In the genomic region with DNA sequence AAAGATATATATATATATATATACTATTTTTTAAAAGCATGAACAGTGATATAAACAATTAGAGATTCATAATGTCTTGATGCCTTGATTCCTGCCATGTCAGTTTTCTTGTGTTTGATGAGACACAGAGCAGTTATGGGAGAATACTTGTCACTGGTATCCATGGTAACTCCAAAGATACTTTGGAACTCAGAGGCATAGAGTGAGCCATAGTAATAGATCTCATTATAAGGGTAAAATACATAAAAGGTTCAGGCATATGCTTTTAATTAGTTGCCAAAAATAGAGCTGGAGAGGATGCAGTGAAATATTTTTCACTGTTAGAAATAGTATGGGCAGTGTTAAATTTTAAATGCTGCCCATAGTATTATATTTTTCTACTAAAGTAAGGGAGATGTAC, we compare ENCODE assay signal across 19 cellular contexts.
DNase-seq lines count a peak whose midpoint lies in the region; ATAC-seq, FAIRE-seq and TF ChIP-seq lines count a peak whose summit lies in the region.
"Had no signal": no experiment of that assay in that cellular context is flagged by ENCODE, and none has a peak within 500 bp of the region (broad histone marks: within the 10 kb centered on the region; RNA-seq: fewer than 3 reads in every experiment).

No MANE protein-coding gene starts in this region.

- no peaks in the 10 kb centered on the region for H3K36me3 Mint-ChIP-seq in chondrocyte (ENCODE audit: low read depth)
- H3K36me3 Mint-ChIP-seq: CD8-positive, alpha-beta memory T cell had no signal

- ATAC-seq in GM21360 (IDR thresholded peaks at IDR 0.05; ENCODE audit: unreplicated experiment) = no peak
- ATAC-seq: natural killer cell; stimulated activated naive CD8-positive, alpha-beta T cell treated with anti-CD3 and anti-CD28 coated beads, Interleukin-15, Interleukin-2, amounts not matched to agents 100 U/mL and 50 U/mL, for 24 hours; T-helper 17 cell; upper lobe of right lung had no signal

- H3K27me3 ChIP-seq in small intestine (ENCODE audit: control insufficient read depth in 2 of 2, insufficient read depth in 2 of 2, low read length in 2 of 2) = no peaks in the 10 kb centered on the region
- H3K27me3 ChIP-seq: colonic mucosa, upper lobe of right lung had no signal

- no peak for TF ChIP-seq CTCF in chondrocyte (IDR thresholded peaks at IDR 0.05)

- no peaks in the 10 kb centered on the region for H3K4me1 Mint-ChIP-seq in chondrocyte (ENCODE audit: low read depth)
- H3K4me1 Mint-ChIP-seq: activated B cell treated with CpG ODN at 0.5 μM for 24 hours; CD8-positive, alpha-beta memory T cell; natural killer cell; T-helper 17 cell had no signal

- no peak overlapping the region for H3K4me3 ChIP-seq in small intestine (ENCODE audit: low read depth in 1 of 2, low read length in 2 of 2)
- H3K4me3 ChIP-seq: colonic mucosa, upper lobe of right lung had no signal

- no peaks in the 10 kb centered on the region for H3K36me3 ChIP-seq in small intestine (ENCODE audit: control insufficient read depth in 2 of 2, insufficient read depth in 2 of 2, low read length in 2 of 2)
- H3K36me3 ChIP-seq: colonic mucosa, upper lobe of right lung had no signal

- no peaks in the 10 kb centered on the region for H3K4me1 ChIP-seq in small intestine (ENCODE audit: control insufficient read depth in 2 of 2, insufficient read depth in 1 of 2, low read depth in 1 of 2, low read length in 1 of 2)
- H3K4me1 ChIP-seq: colonic mucosa, upper lobe of right lung had no signal

- DNase-seq in DMS 273 (lab: John Stamatoyannopoulos, UW; ENCODE audit: unreplicated experiment) = peak; percentile 23
- no peak for DNase-seq in DMS 273 treated with DMSO at 0.1 percent for 48 hours (lab: John Stamatoyannopoulos, UW)
- peak; percentile 10 for DNase-seq in HT1080 (ENCODE audit: low read depth)
- DNase-seq in amniotic stem cell (lab: John Stamatoyannopoulos, UW) = peak; percentile 17
- peak; percentile 2 for DNase-seq in left kidney (ENCODE audit: low read depth, low spot score)
- no peak for DNase-seq in small intestine
- no peak for DNase-seq in chondrocyte (ENCODE audit: low spot score)
- DNase-seq: activated B cell treated with CpG ODN at 0.5 μM for 24 hours; activated effector memory CD4-positive, alpha-beta T cell treated with anti-CD3 and anti-CD28 coated beads, Interleukin-2, amount 50 U/mL, for 16 hours; CD8-positive, alpha-beta memory T cell; colonic mucosa; natural killer cell; NCI-H2171 treated with DMSO at 0.1 percent for 48 hours; stimulated activated naive CD8-positive, alpha-beta T cell treated with anti-CD3 and anti-CD28 coated beads, Interleukin-15, Interleukin-2, amounts not matched to agents 100 U/mL and 50 U/mL, for 24 hours; T-helper 17 cell; upper lobe of right lung had no signal

- no peak overlapping the region for H3K4me3 Mint-ChIP-seq in chondrocyte (ENCODE audit: unreplicated experiment)
- H3K4me3 Mint-ChIP-seq: activated B cell treated with CpG ODN at 0.5 μM for 24 hours; CD8-positive, alpha-beta memory T cell; natural killer cell; T-helper 17 cell had no signal

- FAIRE-seq in small intestine (lab: Jason Lieb, UNC) = no peak
- FAIRE-seq: H54 had no signal

- H3K27me3 Mint-ChIP-seq in chondrocyte (ENCODE audit: low read depth) = peaks cover 14% of the 10 kb centered on the region

- no peaks in the 10 kb centered on the region for H3K9me3 ChIP-seq in small intestine (ENCODE audit: control insufficient read depth, low read depth)
- H3K9me3 ChIP-seq: colonic mucosa, upper lobe of right lung had no signal

- H3K27ac ChIP-seq in small intestine (ENCODE audit: low read depth in 1 of 2, low read length in 1 of 2) = no peak overlapping the region
- H3K27ac ChIP-seq: 22Rv1, colonic mucosa, upper lobe of right lung had no signal

- no peak overlapping the region for H3K27ac Mint-ChIP-seq in chondrocyte (ENCODE audit: unreplicated experiment)
- H3K27ac Mint-ChIP-seq: activated B cell treated with CpG ODN at 0.5 μM for 24 hours; CD8-positive, alpha-beta memory T cell; natural killer cell; T-helper 17 cell had no signal

- H3K9me3 Mint-ChIP-seq in chondrocyte (ENCODE audit: low read depth) = peaks cover 1% of the 10 kb centered on the region

Comparison
In these comparisons a context has a peak if more than half of its experiments do, and no peak if none do; other contexts are left out.
1. DNase-seq: peak in DMS 273 (single experiment), HT1080 (single experiment), amniotic stem cell (single experiment) and left kidney (single experiment); none in DMS 273 treated with DMSO at 0.1 percent for 48 hours (single experiment), small intestine (single experiment) and chondrocyte (single experiment).